In genomic region chr12:2110127-2110526, GRCh38 we compare ENCODE assay signal across 18 cellular contexts. TPM values are rescaled to one million over a fixed set of nuclear protein-coding genes. Genes with fewer than 3 reads are reported as not detected.
DNase-seq lines count a peak whose midpoint lies in the region; ATAC-seq lines count a peak whose summit lies in the region.
"Had no signal": no experiment of that assay in that cellular context is flagged by ENCODE, and none has a peak within 500 bp of the region (broad histone marks: within the 10 kb centered on the region; RNA-seq: fewer than 3 reads in every experiment).

No MANE protein-coding gene starts in this region.

- peak; percentile 13 for DNase-seq in NCI-H748 (lab: John Stamatoyannopoulos, UW; ENCODE audit: unreplicated experiment)
- DNase-seq in NCI-H748 treated with DMSO at 0.1 percent for 48 hours (lab: John Stamatoyannopoulos, UW), result no peak
- DNase-seq in right cardiac atrium, result no peak
- DNase-seq in left cardiac atrium, result no peak
- DNase-seq in H4 (ENCODE audit: low spot score), result no peak
- DNase-seq in activated effector memory CD4-positive, alpha-beta T cell treated with Interleukin-2 at 50 U/mL for 16 hours, result no peak
- no peak for DNase-seq in activated gamma-delta T cell treated with Interleukin-2 at 50 U/mL for 16 hours
- DNase-seq: CD8-positive, alpha-beta T cell; COR-L47; DMS153; DMS79 treated with DMSO at 0.1 percent for 48 hours; EL; GOT3; HFFc6 had no signal

- H3K4me3 ChIP-seq in right cardiac atrium (ENCODE audit: low read length) (no peak overlapping the region), muscle layer of colon (ENCODE audit: low read depth in 1 of 2, low read length in 2 of 2) (no peak overlapping the region)
- H3K4me3 ChIP-seq: HAP-1 had no signal

- intact Hi-C loops in right cardiac atrium (cut with DNase I), result no loop called here
- intact Hi-C loops in left cardiac atrium (cut with DNase I), result no loop called here

- H3K27ac ChIP-seq in right cardiac atrium (ENCODE audit: low read length), result peak overlapping the region; percentile 77
- peak overlapping the region; percentile 3 for H3K27ac ChIP-seq in muscle layer of colon (ENCODE audit: low read depth, low read length)
- H3K27ac ChIP-seq: 22Rv1 had no signal

- ATAC-seq in right cardiac atrium (no peak), left cardiac atrium (no peak)
- ATAC-seq: CD8-positive, alpha-beta T cell had no signal

- no peaks in the 10 kb centered on the region for H3K36me3 ChIP-seq in muscle layer of colon (ENCODE audit: insufficient read depth, low read length)
- H3K36me3 ChIP-seq: HAP-1 had no signal

- H3K9me3 ChIP-seq in right cardiac atrium (ENCODE audit: control insufficient read depth, low read length) (no peaks in the 10 kb centered on the region), muscle layer of colon (ENCODE audit: low read length) (no peaks in the 10 kb centered on the region)
- H3K9me3 ChIP-seq: HAP-1 had no signal

- no peak overlapping the region for H3K9ac ChIP-seq in muscle layer of colon (ENCODE audit: low read length)

- no peaks in the 10 kb centered on the region for H3K27me3 ChIP-seq in right cardiac atrium (ENCODE audit: control insufficient read depth, insufficient read depth)
- H3K27me3 ChIP-seq in muscle layer of colon (ENCODE audit: control insufficient read depth in 1 of 2, insufficient read depth in 2 of 2, low read length in 2 of 2), result no peaks in the 10 kb centered on the region

- 86% methylated on average over 5 of the region's 5 CpGs for WGBS in right cardiac atrium

- peaks cover 14% of the 10 kb centered on the region for H3K4me1 ChIP-seq in right cardiac atrium (ENCODE audit: control insufficient read depth, insufficient read depth, low read length)
- H3K4me1 ChIP-seq in muscle layer of colon (ENCODE audit: insufficient read depth, low read length), result peaks cover 58% of the 10 kb centered on the region
- H3K4me1 ChIP-seq: HAP-1 had no signal

RNA-seq across cellular contexts. Expression of gene CACNA1C, which starts 57.3 kb away (rescaled TPM):
- total RNA-seq in right cardiac atrium (100 to 1,000 TPM; 111 to 163 (median 124) TPM), left cardiac atrium (100 to 1,000 TPM in 1 of 2 donors, 10 to 100 TPM in 1; 99.2 to 127 TPM)
- polyA plus RNA-seq in right cardiac atrium, result 34.6 TPM
- 1.5 TPM in 2 replicates for total RNA-seq in H4 (2014; rRNA removed; shearing (Covaris generic))
- polyA plus RNA-seq: CD14-positive monocyte had no signal

Comparison
In these comparisons a context has a peak if more than half of its experiments do, and no peak if none do; other contexts are left out.
1. RNA of gene CACNA1C, which starts 57.3 kb away (total RNA-seq): 99.2 to 127 TPM in left cardiac atrium and 111 to 163 TPM in right cardiac atrium; 1.5 TPM in H4; every median in the first group is over 10 times any median in the second.